ENCODE assay signal across 15 cellular contexts in genomic region chr7:7522421-7522820, GRCh38.
"Had no signal": no experiment of that assay in that cellular context is flagged by ENCODE, and none has a peak within 500 bp of the region (broad histone marks: within the 10 kb centered on the region; RNA-seq: fewer than 3 reads in every experiment).

No MANE protein-coding gene starts in this region.

- ATAC-seq: gastrocnemius medialis, left lobe of liver, mucosa of descending colon, natural killer cell, pancreas, right cardiac atrium had no signal

- DNase-seq: dermis blood vessel endothelial cell; esophagus squamous epithelium; gastrocnemius medialis; glutamatergic neuron; islet precursor cell; mammary epithelial cell; mucosa of descending colon; natural killer cell; nucleus accumbens; pancreas; right cardiac atrium; stimulated activated CD4-positive, alpha-beta T cell treated with anti-CD3 and anti-CD28 coated beads, Interleukin-2, amount 100 ng/mL, for 48 hours; stimulated activated naive CD4-positive, alpha-beta T cell treated with Interleukin-2 at 50 U/mL for 16 hours; thyroid gland had no signal
